8 cellular contexts compared by ENCODE assay signal in the genomic region with DNA sequence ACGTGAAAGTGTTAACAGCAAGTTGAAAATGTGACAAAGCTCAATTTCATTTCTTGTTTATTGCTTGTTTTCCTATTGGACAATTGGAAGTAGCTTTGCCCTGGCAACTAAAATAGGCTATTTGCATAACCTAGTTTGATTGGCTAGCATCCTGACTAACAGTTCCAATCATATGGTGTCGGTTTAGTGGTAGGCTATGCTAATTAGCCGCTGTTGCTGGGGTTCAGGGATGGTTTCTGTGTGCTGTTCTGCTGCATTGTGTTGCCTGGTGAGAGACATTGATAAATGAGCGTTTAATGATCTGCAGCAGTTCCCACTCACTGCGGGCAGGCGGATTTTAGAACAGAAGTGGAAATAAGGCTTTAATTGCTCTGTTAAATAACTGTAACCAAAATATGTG.
A peak's percentile ranks its signal among the peaks of the same experiment; 100 is the strongest.
DNase-seq lines count a peak whose midpoint lies in the region; ATAC-seq and TF ChIP-seq lines count a peak whose summit lies in the region.

No MANE protein-coding gene starts in this region.

- intact Hi-C loops in activated T-helper 2 cell treated with anti-CD3 and anti-CD28 coated beads, Interferon-gamma antibody, Interleukin-2, Interleukin-4, amounts not matched to agents 10 μg/mL and 5 μg/mL and 100 μg/mL, durations not matched to agents 14 hours and 24 hours and 36 hours (cut with micrococcal nuclease) = no loop called here

- H3K4ac ChIP-seq in H9 (ENCODE audit: low read depth, low read length) = no peak overlapping the region

- H2BK120ac ChIP-seq in H9 (ENCODE audit: low read depth, low read length, poor library complexity, severe bottlenecking) = no peak overlapping the region

- H3K18ac ChIP-seq in H9 (ENCODE audit: insufficient read length, low read depth, low read length) = no peak overlapping the region

- H3K79me2 ChIP-seq in H9 (ENCODE audit: insufficient read depth, low read length) (peaks cover 38% of the 10 kb centered on the region; the same call in 1 of the 2 replicates), neural progenitor cell (ENCODE audit: low read depth) (peaks cover 100% of the 10 kb centered on the region)

- no peak overlapping the region for H2BK12ac ChIP-seq in H9 (ENCODE audit: insufficient read length, low read depth, low read length)

- H3K9me3 Mint-ChIP-seq in H9 (peaks cover 8 to 14% of the 10 kb centered on the region in 2 experiments), neural progenitor cell (peaks cover 24% of the 10 kb centered on the region)
- no peaks in the 10 kb centered on the region for H3K9me3 Mint-ChIP-seq in activated T-helper 2 cell treated with anti-CD3 and anti-CD28 coated beads, Interferon-gamma antibody, Interleukin-2, Interleukin-4, amounts not matched to agents 10 μg/mL and 5 μg/mL and 100 μg/mL, durations not matched to agents 14 hours and 24 hours and 36 hours

- H3F3A ChIP-seq in neural progenitor cell (ENCODE audit: low read depth) = peaks cover 7% of the 10 kb centered on the region

- no peak overlapping the region for H2BK5ac ChIP-seq in H9 (ENCODE audit: insufficient read length, low read length)

- H3K36me3 ChIP-seq in neural progenitor cell = peaks cover 21% of the 10 kb centered on the region

- peaks cover 30 to 31% of the 10 kb centered on the region in 2 experiments for H3K4me1 Mint-ChIP-seq in H9
- H3K4me1 Mint-ChIP-seq in activated T-helper 2 cell treated with anti-CD3 and anti-CD28 coated beads, Interferon-gamma antibody, Interleukin-2, Interleukin-4, amounts not matched to agents 10 μg/mL and 5 μg/mL and 100 μg/mL, durations not matched to agents 14 hours and 24 hours and 36 hours (ENCODE audit: low read depth) = peaks cover 31% of the 10 kb centered on the region
- peaks cover 9% of the 10 kb centered on the region for H3K4me1 Mint-ChIP-seq in neural progenitor cell

- no peak overlapping the region for H3K23ac ChIP-seq in H9 (ENCODE audit: insufficient read length, low read depth, low read length)

- no peak overlapping the region for H3K56ac ChIP-seq in H9 (ENCODE audit: insufficient read length, low read depth, low read length)

- H3K4me2 ChIP-seq in H9 (ENCODE audit: insufficient read depth, insufficient read length, low read length) (no peak overlapping the region), neural progenitor cell (peak overlapping the region; percentile 62)

- H3K27ac ChIP-seq in H9 (ENCODE audit: insufficient read length, low read depth, low read length) = no peak overlapping the region
- no peak overlapping the region for H3K27ac ChIP-seq in foreskin keratinocyte
- peak overlapping the region; percentile 4 for H3K27ac ChIP-seq in neural progenitor cell

- no peaks in the 10 kb centered on the region for H3K9me3 ChIP-seq in H9 (ENCODE audit: control insufficient read depth, low read depth, low read length)
- H3K9me3 ChIP-seq in neural progenitor cell (ENCODE audit: low read depth) = peaks cover 15% of the 10 kb centered on the region

- no peak overlapping the region for H4K91ac ChIP-seq in H9 (ENCODE audit: insufficient read length, low read depth, low read length)

- H2AFZ ChIP-seq in H9 (ENCODE audit: low read length) = no peak overlapping the region
- no peak overlapping the region for H2AFZ ChIP-seq in neural progenitor cell (replicated peaks)

- peak overlapping the region; percentile 20 for H3K4me3 ChIP-seq in neural progenitor cell

- H3K4me1 ChIP-seq in H9 (ENCODE audit: insufficient read depth, low read length) (peaks cover 7% of the 10 kb centered on the region; the same call in 1 of the 2 replicates), foreskin keratinocyte (peaks cover 13% of the 10 kb centered on the region), neural progenitor cell (peaks cover 25% of the 10 kb centered on the region)

- H4K20me1 ChIP-seq in H9 (ENCODE audit: control insufficient read depth, insufficient read depth, insufficient read length) = no peaks in the 10 kb centered on the region
- peaks cover 44% of the 10 kb centered on the region for H4K20me1 ChIP-seq in neural progenitor cell (ENCODE audit: low read depth)

- H3K36me3 Mint-ChIP-seq in H9 (ENCODE audit: insufficient read depth in 1 of 3, low read depth in 3 of 3) = peaks cover 16 to 24% (median 22%) of the 10 kb centered on the region in 3 experiments
- peaks cover 32% of the 10 kb centered on the region for H3K36me3 Mint-ChIP-seq in activated T-helper 2 cell treated with anti-CD3 and anti-CD28 coated beads, Interferon-gamma antibody, Interleukin-2, Interleukin-4, amounts not matched to agents 10 μg/mL and 5 μg/mL and 100 μg/mL, durations not matched to agents 14 hours and 24 hours and 36 hours (ENCODE audit: low read depth)
- peaks cover 54% of the 10 kb centered on the region for H3K36me3 Mint-ChIP-seq in neural progenitor cell

- H3K27ac Mint-ChIP-seq in H9 (no peak overlapping the region), neural progenitor cell (no peak overlapping the region)
- H3K27ac Mint-ChIP-seq in activated T-helper 2 cell treated with anti-CD3 and anti-CD28 coated beads, Interferon-gamma antibody, Interleukin-2, Interleukin-4, amounts not matched to agents 10 μg/mL and 5 μg/mL and 100 μg/mL, durations not matched to agents 14 hours and 24 hours and 36 hours = no peak overlapping the region

- H2AK5ac ChIP-seq in H9 (ENCODE audit: insufficient read length, low read length) = no peak overlapping the region

- H3K79me1 ChIP-seq in H9 (ENCODE audit: insufficient read depth, low read depth, low read length, poor library complexity, severe bottlenecking) = no peaks in the 10 kb centered on the region

- H3K9ac ChIP-seq in H9 (ENCODE audit: extremely low read depth, insufficient read length, low read length) (no peak overlapping the region), neural progenitor cell (no peak overlapping the region)

- no peak overlapping the region for H4K5ac ChIP-seq in H9 (ENCODE audit: insufficient read length, low read depth, low read length)

- H3T11ph ChIP-seq in H9 (ENCODE audit: low read length) = no peak overlapping the region

- H2BK20ac ChIP-seq in H9 (ENCODE audit: low read depth, low read length, poor library complexity, severe bottlenecking) = no peak overlapping the region

- ATAC-seq in foreskin keratinocyte (peak; percentile 92), HG03095 (IDR thresholded peaks at IDR 0.05; ENCODE audit: unreplicated experiment) (no peak)

- no peaks in the 10 kb centered on the region for H3K27me3 ChIP-seq in H9 (ENCODE audit: insufficient read depth, low read length)
- H3K27me3 ChIP-seq in foreskin keratinocyte = no peaks in the 10 kb centered on the region
- no peaks in the 10 kb centered on the region for H3K27me3 ChIP-seq in neural progenitor cell

- no peak overlapping the region for H4K8ac ChIP-seq in H9 (replicated peaks; ENCODE audit: insufficient read length, low read depth, low read length)

- WGBS in H9 (ENCODE audit: extremely low coverage, insufficient read length, low lambda C conversion rate) = no CpG with 5 or more reads among the region's 6 CpGs

- H3K14ac ChIP-seq in H9 (ENCODE audit: insufficient read depth, low read length) = no peak overlapping the region

- H3K4me3 Mint-ChIP-seq in H9 (no peak overlapping the region), neural progenitor cell (no peak overlapping the region)
- H3K4me3 Mint-ChIP-seq in activated T-helper 2 cell treated with anti-CD3 and anti-CD28 coated beads, Interferon-gamma antibody, Interleukin-2, Interleukin-4, amounts not matched to agents 10 μg/mL and 5 μg/mL and 100 μg/mL, durations not matched to agents 14 hours and 24 hours and 36 hours (ENCODE audit: low read depth) = no peak overlapping the region

- no peaks in the 10 kb centered on the region for H3K27me3 Mint-ChIP-seq in H9 (ENCODE audit: low read depth)
- H3K27me3 Mint-ChIP-seq in activated T-helper 2 cell treated with anti-CD3 and anti-CD28 coated beads, Interferon-gamma antibody, Interleukin-2, Interleukin-4, amounts not matched to agents 10 μg/mL and 5 μg/mL and 100 μg/mL, durations not matched to agents 14 hours and 24 hours and 36 hours (ENCODE audit: low read depth) = no peaks in the 10 kb centered on the region
- peaks cover 2% of the 10 kb centered on the region for H3K27me3 Mint-ChIP-seq in neural progenitor cell (ENCODE audit: insufficient read depth, low read depth)

- no peak overlapping the region for H2BK15ac ChIP-seq in H9 (ENCODE audit: low read depth, low read length)

- peak; percentile 86 for DNase-seq in AG08395 (ENCODE audit: low spot score)
- peak; percentile 79 for DNase-seq in H9
- peak; percentile 99 for DNase-seq in NCI-H524 treated with DMSO at 0.1 percent for 48 hours (lab: John Stamatoyannopoulos, UW)
- peak; percentile 48 for DNase-seq in activated T-helper 2 cell treated with anti-CD3 and anti-CD28 coated beads, Interferon-gamma antibody, Interleukin-2, Interleukin-4, amounts not matched to agents 10 μg/mL and 5 μg/mL and 100 μg/mL, durations not matched to agents 14 hours and 24 hours and 36 hours (ENCODE audit: low spot score)
- DNase-seq in foreskin keratinocyte = peak; percentile 70 to 89
- peak; percentile 88 for DNase-seq in neural progenitor cell (ENCODE audit: low spot score)
- no peak for DNase-seq in GM13976 (ENCODE audit: low spot score)

- no peak for TF ChIP-seq CTCF in H9 (conservative IDR thresholded peaks at IDR 0.05)
- TF ChIP-seq CTCF in foreskin keratinocyte (conservative IDR thresholded peaks at IDR 0.05) = no peak
- no peak for TF ChIP-seq CTCF in neural progenitor cell (IDR thresholded peaks at IDR 0.05)
- TF ChIP-seq CTCF in GM13976 (IDR thresholded peaks at IDR 0.05; ENCODE audit: borderline replicate concordance, control extremely low read depth, extremely low read depth, insufficient read depth, missing control alignments) = no peak

- in situ Hi-C loops in GM13976 (cut with MboI; ENCODE audit: low sequenced_read_pairs, unreplicated experiment) = no loop called here

- H3K23me2 ChIP-seq in H9 (ENCODE audit: insufficient read length, low read depth, low read length, poor library complexity, severe bottlenecking) = no peaks in the 10 kb centered on the region
